In genomic region chr12:49942512-49942893, GRCh38 we compare ENCODE assay signal across 18 cellular contexts. TPM values are rescaled to one million over a fixed set of nuclear protein-coding genes. Genes with fewer than 3 reads are reported as not detected.
A peak's percentile ranks its signal among the peaks of the same experiment; 100 is the strongest.
DNase-seq lines count a peak whose midpoint lies in the region.
"Had no signal": no experiment of that assay in that cellular context is flagged by ENCODE, and none has a peak within 500 bp of the region (broad histone marks: within the 10 kb centered on the region; RNA-seq: fewer than 3 reads in every experiment).

No MANE protein-coding gene starts in this region.

- H3K4me2 ChIP-seq in neuronal stem cell (ENCODE audit: insufficient read depth, low read length, poor library complexity, severe bottlenecking), result no peak overlapping the region

- H3K36me3 ChIP-seq in neuronal stem cell (replicated peaks in 1 of 2; ENCODE audit: control insufficient read depth in 2 of 2, insufficient read depth in 2 of 2, low read length in 2 of 2), result no peaks in the 10 kb centered on the region
- H3K36me3 ChIP-seq in effector memory CD4-positive, alpha-beta T cell (ENCODE audit: control insufficient read depth, insufficient read depth, low read length), result no peaks in the 10 kb centered on the region
- H3K36me3 ChIP-seq: BE2C had no signal

- H2BK15ac ChIP-seq in neuronal stem cell (ENCODE audit: low read length), result no peak overlapping the region

- no peak overlapping the region for H3K27ac ChIP-seq in neuronal stem cell (replicated peaks; ENCODE audit: low read length)
- H3K27ac ChIP-seq in effector memory CD4-positive, alpha-beta T cell (ENCODE audit: insufficient read depth, low read length, poor library complexity, severe bottlenecking), result no peak overlapping the region
- H3K27ac ChIP-seq: 22Rv1 had no signal

- H3K27me3 Mint-ChIP-seq in T-helper 2 cell treated with Interferon-gamma antibody and Interleukin-4, amounts not matched to agents 5 μg/mL and 100 μg/mL, for 36 hours (ENCODE audit: low read depth), result no peaks in the 10 kb centered on the region
- H3K27me3 Mint-ChIP-seq in activated T-helper 2 cell treated with anti-CD3 and anti-CD28 coated beads, Interferon-gamma antibody, Interleukin-2, Interleukin-4, amounts not matched to agents 10 μg/mL and 5 μg/mL and 100 μg/mL, durations not matched to agents 14 hours and 24 hours and 36 hours (ENCODE audit: low read depth), result no peaks in the 10 kb centered on the region

- no peak overlapping the region for H3K27ac Mint-ChIP-seq in T-helper 2 cell treated with Interferon-gamma antibody and Interleukin-4, amounts not matched to agents 5 μg/mL and 100 μg/mL, for 36 hours
- peak overlapping the region; percentile 44 for H3K27ac Mint-ChIP-seq in activated T-helper 2 cell treated with anti-CD3 and anti-CD28 coated beads, Interferon-gamma antibody, Interleukin-2, Interleukin-4, amounts not matched to agents 10 μg/mL and 5 μg/mL and 100 μg/mL, durations not matched to agents 14 hours and 24 hours and 36 hours

- peak overlapping the region; percentile 67 for H2AK5ac ChIP-seq in neuronal stem cell (ENCODE audit: low read depth, low read length)

- H3K79me1 ChIP-seq in neuronal stem cell (ENCODE audit: low read depth, low read length), result no peaks in the 10 kb centered on the region

- H3K4me3 ChIP-seq in neuronal stem cell (ENCODE audit: low read length in 2 of 2), result no peak overlapping the region
- H3K4me3 ChIP-seq in effector memory CD4-positive, alpha-beta T cell (ENCODE audit: insufficient read depth, low read depth, low read length, poor library complexity, severe bottlenecking), result no peak overlapping the region

- no peaks in the 10 kb centered on the region for H3K9me3 Mint-ChIP-seq in T-helper 2 cell treated with Interferon-gamma antibody and Interleukin-4, amounts not matched to agents 5 μg/mL and 100 μg/mL, for 36 hours
- H3K9me3 Mint-ChIP-seq in activated T-helper 2 cell treated with anti-CD3 and anti-CD28 coated beads, Interferon-gamma antibody, Interleukin-2, Interleukin-4, amounts not matched to agents 10 μg/mL and 5 μg/mL and 100 μg/mL, durations not matched to agents 14 hours and 24 hours and 36 hours, result no peaks in the 10 kb centered on the region

- no peak for DNase-seq in T-helper 2 cell treated with Interferon-gamma antibody and Interleukin-4, amounts not matched to agents 5 μg/mL and 100 μg/mL, for 36 hours (ENCODE audit: low spot score)
- DNase-seq in T-helper 2 cell, result no peak
- DNase-seq in COLO829 (ENCODE audit: low spot score), result peak; percentile 14
- DNase-seq in activated T-helper 2 cell treated with anti-CD3 and anti-CD28 coated beads, Interferon-gamma antibody, Interleukin-2, Interleukin-4, amounts not matched to agents 10 μg/mL and 5 μg/mL and 100 μg/mL, durations not matched to agents 14 hours and 24 hours and 36 hours (ENCODE audit: low spot score), result no peak
- no peak for DNase-seq in neuronal stem cell (ENCODE audit: low spot score)
- DNase-seq in T-helper 9 cell, result no peak
- DNase-seq in EL, result no peak
- DNase-seq in effector memory CD4-positive, alpha-beta T cell, result no peak
- DNase-seq: BE2C, COR-L47, H7, Kasumi-1, NCI-H1092 treated with DMSO at 0.1 percent for 48 hours, NCI-H2081 treated with DMSO at 0.1 percent for 48 hours, NCI-H510A, NCI-H82 had no signal

- no peak overlapping the region for H2AFZ ChIP-seq in neuronal stem cell (ENCODE audit: low read length)

- no peak overlapping the region for H2BK120ac ChIP-seq in neuronal stem cell (ENCODE audit: low read depth, low read length)

- no peaks in the 10 kb centered on the region for H3K9me3 ChIP-seq in neuronal stem cell (replicated peaks in 1 of 2; ENCODE audit: control insufficient read depth in 2 of 2, insufficient read depth in 1 of 2, low read depth in 1 of 2, low read length in 2 of 2)
- H3K9me3 ChIP-seq in effector memory CD4-positive, alpha-beta T cell (ENCODE audit: control insufficient read depth, low read length), result no peaks in the 10 kb centered on the region
- H3K9me3 ChIP-seq: BE2C had no signal

- H3K4ac ChIP-seq in neuronal stem cell (ENCODE audit: low read length), result no peak overlapping the region

- peaks cover 2% of the 10 kb centered on the region in 2 donors for H3K4me1 ChIP-seq in neuronal stem cell (ENCODE audit: control insufficient read depth in 2 of 2, insufficient read depth in 1 of 2, low read depth in 1 of 2, low read length in 2 of 2)
- peaks cover 29% of the 10 kb centered on the region for H3K4me1 ChIP-seq in effector memory CD4-positive, alpha-beta T cell (ENCODE audit: control insufficient read depth, insufficient read depth, low read length, poor library complexity, severe bottlenecking)

- no CpG with 5 or more reads among the region's 3 CpGs for WGBS in neuronal stem cell (ENCODE audit: extremely low coverage in 2 of 2, insufficient read length in 2 of 2, insufficient replicate concordance in 1 of 2), 2 donors

- peaks cover 26% of the 10 kb centered on the region for H3K4me1 Mint-ChIP-seq in T-helper 2 cell treated with Interferon-gamma antibody and Interleukin-4, amounts not matched to agents 5 μg/mL and 100 μg/mL, for 36 hours (ENCODE audit: low read depth)
- peaks cover 22% of the 10 kb centered on the region for H3K4me1 Mint-ChIP-seq in activated T-helper 2 cell treated with anti-CD3 and anti-CD28 coated beads, Interferon-gamma antibody, Interleukin-2, Interleukin-4, amounts not matched to agents 10 μg/mL and 5 μg/mL and 100 μg/mL, durations not matched to agents 14 hours and 24 hours and 36 hours (ENCODE audit: low read depth)

- H3K18ac ChIP-seq in neuronal stem cell (ENCODE audit: low read length), result no peak overlapping the region

- intact Hi-C loops in activated T-helper 2 cell treated with anti-CD3 and anti-CD28 coated beads, Interferon-gamma antibody, Interleukin-2, Interleukin-4, amounts not matched to agents 10 μg/mL and 5 μg/mL and 100 μg/mL, durations not matched to agents 14 hours and 24 hours and 36 hours (cut with micrococcal nuclease), result no loop called here

- peaks cover 0 to 75% (median 3%) of the 10 kb centered on the region in 3 experiments for H3K27me3 ChIP-seq in neuronal stem cell (ENCODE audit: control insufficient read depth in 3 of 3, insufficient read depth in 3 of 3, low read depth in 1 of 3, low read length in 3 of 3)
- no peaks in the 10 kb centered on the region for H3K27me3 ChIP-seq in effector memory CD4-positive, alpha-beta T cell (replicated peaks; ENCODE audit: control insufficient read depth, insufficient read depth, low read length, poor library complexity, severe bottlenecking)
- H3K27me3 ChIP-seq: BE2C had no signal

- H3K9ac ChIP-seq in neuronal stem cell (ENCODE audit: low read depth, low read length, poor library complexity), result peak overlapping the region; percentile 61

- H2BK12ac ChIP-seq in neuronal stem cell (ENCODE audit: low read length), result no peak overlapping the region

- no peak overlapping the region for H3K23ac ChIP-seq in neuronal stem cell (ENCODE audit: low read depth, low read length, poor library complexity)

- peak overlapping the region; percentile 17 for H3K4me3 Mint-ChIP-seq in T-helper 2 cell treated with Interferon-gamma antibody and Interleukin-4, amounts not matched to agents 5 μg/mL and 100 μg/mL, for 36 hours
- no peak overlapping the region for H3K4me3 Mint-ChIP-seq in activated T-helper 2 cell treated with anti-CD3 and anti-CD28 coated beads, Interferon-gamma antibody, Interleukin-2, Interleukin-4, amounts not matched to agents 10 μg/mL and 5 μg/mL and 100 μg/mL, durations not matched to agents 14 hours and 24 hours and 36 hours (ENCODE audit: low read depth)

- H4K91ac ChIP-seq in neuronal stem cell (ENCODE audit: low read depth, low read length, poor library complexity), result no peak overlapping the region

- H4K8ac ChIP-seq in neuronal stem cell (ENCODE audit: low read depth, low read length), result no peak overlapping the region

- no peak overlapping the region for H3K14ac ChIP-seq in neuronal stem cell (ENCODE audit: low read length)

- no peaks in the 10 kb centered on the region for H3K36me3 Mint-ChIP-seq in T-helper 2 cell treated with Interferon-gamma antibody and Interleukin-4, amounts not matched to agents 5 μg/mL and 100 μg/mL, for 36 hours (ENCODE audit: low read depth)
- H3K36me3 Mint-ChIP-seq in activated T-helper 2 cell treated with anti-CD3 and anti-CD28 coated beads, Interferon-gamma antibody, Interleukin-2, Interleukin-4, amounts not matched to agents 10 μg/mL and 5 μg/mL and 100 μg/mL, durations not matched to agents 14 hours and 24 hours and 36 hours (ENCODE audit: low read depth), result no peaks in the 10 kb centered on the region

- no peak overlapping the region for H2BK5ac ChIP-seq in neuronal stem cell (ENCODE audit: low read length)

RNA-seq across cellular contexts. Expression of gene AQP2, which starts 8.0 kb away (rescaled TPM):
- total RNA-seq in activated T-helper 2 cell treated with anti-CD3 and anti-CD28 coated beads, Interferon-gamma antibody, Interleukin-2, Interleukin-4, amounts not matched to agents 10 μg/mL and 5 μg/mL and 100 μg/mL, durations not matched to agents 14 hours and 24 hours and 36 hours, result not detected in 2 replicates
- not detected for polyA plus RNA-seq in neuronal stem cell (2013, experiment 1 of 2)
- not detected for polyA plus RNA-seq in neuronal stem cell (2013, experiment 2 of 2)
- total RNA-seq: H7 had no signal
- polyA plus RNA-seq: AG04450 had no signal

RNA-seq across cellular contexts. Expression of gene AQP5, which starts 19.2 kb away (rescaled TPM):
- not detected in 2 replicates for total RNA-seq in activated T-helper 2 cell treated with anti-CD3 and anti-CD28 coated beads, Interferon-gamma antibody, Interleukin-2, Interleukin-4, amounts not matched to agents 10 μg/mL and 5 μg/mL and 100 μg/mL, durations not matched to agents 14 hours and 24 hours and 36 hours
- 0.39 TPM for polyA plus RNA-seq in neuronal stem cell (2013, experiment 1 of 2)
- polyA plus RNA-seq in neuronal stem cell (2013, experiment 2 of 2), result 0.58 TPM
- polyA plus RNA-seq: AG04450 had no signal

RNA-seq across cellular contexts. Expression of gene AQP6, which starts 30.2 kb away (rescaled TPM):
- total RNA-seq in activated T-helper 2 cell treated with anti-CD3 and anti-CD28 coated beads, Interferon-gamma antibody, Interleukin-2, Interleukin-4, amounts not matched to agents 10 μg/mL and 5 μg/mL and 100 μg/mL, durations not matched to agents 14 hours and 24 hours and 36 hours, result not detected in 2 replicates
- 0.03 TPM for polyA plus RNA-seq in neuronal stem cell (2013, experiment 1 of 2)
- polyA plus RNA-seq in neuronal stem cell (2013, experiment 2 of 2), result 0.04 TPM
- total RNA-seq: H7 had no signal
- polyA plus RNA-seq: AG04450 had no signal

RNA-seq across cellular contexts. Expression of gene FAIM2, which starts 38.8 kb away (rescaled TPM):
- total RNA-seq in activated T-helper 2 cell treated with anti-CD3 and anti-CD28 coated beads, Interferon-gamma antibody, Interleukin-2, Interleukin-4, amounts not matched to agents 10 μg/mL and 5 μg/mL and 100 μg/mL, durations not matched to agents 14 hours and 24 hours and 36 hours, result 0.05 and 0.23 TPM in 2 replicates
- 5.6 TPM for polyA plus RNA-seq in neuronal stem cell (2013, experiment 1 of 2)
- 4.9 TPM for polyA plus RNA-seq in neuronal stem cell (2013, experiment 2 of 2)
- total RNA-seq: H7 had no signal
